9 cellular contexts compared by ENCODE assay signal in genomic region chr1:39081266-39082139, GRCh38. TPM values are rescaled to one million over a fixed set of nuclear protein-coding genes. Genes with fewer than 3 reads are reported as not detected.
DNase-seq lines count a peak whose midpoint lies in the region; ATAC-seq and TF ChIP-seq lines count a peak whose summit lies in the region.
"Had no signal": no experiment of that assay in that cellular context is flagged by ENCODE, and none has a peak within 500 bp of the region (broad histone marks: within the 10 kb centered on the region; RNA-seq: fewer than 3 reads in every experiment).

No MANE protein-coding gene starts in this region.

- H3K9me3 Mint-ChIP-seq in brain = no peaks in the 10 kb centered on the region
- H3K9me3 Mint-ChIP-seq in stimulated activated naive CD8-positive, alpha-beta T cell treated with anti-CD3 and anti-CD28 coated beads, Interleukin-15, amount 100 ng/mL, for 72 hours = no peaks in the 10 kb centered on the region

- H3K27me3 ChIP-seq in layer of hippocampus (ENCODE audit: control insufficient read depth, insufficient read depth, low read length) = no peaks in the 10 kb centered on the region

- H3K4me1 Mint-ChIP-seq in brain = peaks cover 59% of the 10 kb centered on the region
- peaks cover 13% of the 10 kb centered on the region for H3K4me1 Mint-ChIP-seq in stimulated activated naive CD8-positive, alpha-beta T cell treated with anti-CD3 and anti-CD28 coated beads, Interleukin-15, amount 100 ng/mL, for 72 hours

- H3K27ac Mint-ChIP-seq in brain = peak overlapping the region; percentile 88 to 100 (median 98)
- no peak overlapping the region for H3K27ac Mint-ChIP-seq in stimulated activated naive CD8-positive, alpha-beta T cell treated with anti-CD3 and anti-CD28 coated beads, Interleukin-15, amount 100 ng/mL, for 72 hours

- peaks cover 11% of the 10 kb centered on the region for H3K27me3 Mint-ChIP-seq in brain
- peaks cover 50% of the 10 kb centered on the region for H3K27me3 Mint-ChIP-seq in stimulated activated naive CD8-positive, alpha-beta T cell treated with anti-CD3 and anti-CD28 coated beads, Interleukin-15, amount 100 ng/mL, for 72 hours

- DNase-seq in NCI-H1417 (lab: John Stamatoyannopoulos, UW) = peak in 2 of 3 experiments; percentile 68 to 72
- DNase-seq in NCI-H1417 treated with DMSO at 0.1 percent for 48 hours (lab: John Stamatoyannopoulos, UW) = no peak
- peak; percentile 29 for DNase-seq in NOMO-1 treated with DMSO at 0.1 percent for 48 hours (lab: John Stamatoyannopoulos, UW; ENCODE audit: unreplicated experiment)
- peak; percentile 20 to 25 for DNase-seq in stimulated activated naive CD8-positive, alpha-beta T cell treated with anti-CD3 and anti-CD28 coated beads, Interleukin-15, amount 100 ng/mL, for 72 hours
- DNase-seq in DMS153 treated with DMSO at 0.1 percent for 48 hours (lab: John Stamatoyannopoulos, UW; ENCODE audit: unreplicated experiment) = no peak
- no peak for DNase-seq in OCI-M1 (lab: John Stamatoyannopoulos, UW)

- peak overlapping the region; percentile 86 to 100 (median 94) for H3K4me3 Mint-ChIP-seq in brain
- H3K4me3 Mint-ChIP-seq in stimulated activated naive CD8-positive, alpha-beta T cell treated with anti-CD3 and anti-CD28 coated beads, Interleukin-15, amount 100 ng/mL, for 72 hours = peak overlapping the region in 1 of 2 donors; percentile 48

- H3K27ac ChIP-seq in layer of hippocampus (ENCODE audit: low read depth, low read length) = peak overlapping the region; percentile 46
- H3K27ac ChIP-seq: C4-2B had no signal

- H3K36me3 Mint-ChIP-seq in brain = peaks cover 18% of the 10 kb centered on the region

- ATAC-seq in stimulated activated naive CD8-positive, alpha-beta T cell treated with anti-CD3 and anti-CD28 coated beads, Interleukin-15, amount 100 ng/mL, for 72 hours = peak; percentile 68

- TF ChIP-seq CTCF in brain (conservative IDR thresholded peaks at IDR 0.05) = no peak

RNA-seq across cellular contexts. Expression of gene NDUFS5, which starts 55.4 kb away (rescaled TPM):
- 540 TPM for polyA plus RNA-seq in brain (ENCODE audit: insufficient read depth, low read depth, low replicate concordance)

Comparison
In these comparisons a context has a peak if more than half of its experiments do, and no peak if none do; other contexts are left out.
1. DNase-seq: peak in NCI-H1417 (2 of 3), NOMO-1 treated with DMSO at 0.1 percent for 48 hours (single experiment) and stimulated activated naive CD8-positive, alpha-beta T cell treated with anti-CD3 and anti-CD28 coated beads, Interleukin-15, amount 100 ng/mL, for 72 hours (2 of 2); none in NCI-H1417 treated with DMSO at 0.1 percent for 48 hours (single experiment), DMS153 treated with DMSO at 0.1 percent for 48 hours (single experiment) and OCI-M1 (single experiment).
2. H3K27ac Mint-ChIP-seq: peak in brain (5 of 5); none in stimulated activated naive CD8-positive, alpha-beta T cell treated with anti-CD3 and anti-CD28 coated beads, Interleukin-15, amount 100 ng/mL, for 72 hours (0 of 2).